In the genomic region with DNA sequence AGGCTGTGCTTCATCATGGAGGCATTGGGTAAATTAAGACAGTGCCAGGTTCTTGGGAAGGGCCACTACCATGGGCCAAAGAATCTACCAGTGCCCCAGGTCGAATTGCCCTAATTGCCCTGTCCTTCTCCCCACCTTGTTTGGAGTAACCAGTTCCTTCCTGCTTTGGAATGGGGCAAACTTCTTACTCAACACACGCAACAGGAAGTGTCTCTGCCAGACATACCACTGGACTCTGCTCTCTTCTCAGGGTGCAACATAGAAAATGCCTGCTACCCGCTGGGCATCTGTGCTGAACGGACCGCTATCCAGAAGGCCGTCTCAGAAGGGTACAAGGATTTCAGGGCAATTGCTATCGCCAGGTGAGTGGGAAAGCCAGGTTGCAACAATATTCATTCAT, we compare ENCODE assay signal across 22 cellular contexts. TPM values are rescaled to one million over a fixed set of nuclear protein-coding genes. Genes with fewer than 3 reads are reported as not detected.
DNase-seq lines count a peak whose midpoint lies in the region; ATAC-seq, FAIRE-seq and TF ChIP-seq lines count a peak whose summit lies in the region.
"Had no signal": no experiment of that assay in that cellular context is flagged by ENCODE, and none has a peak within 500 bp of the region (broad histone marks: within the 10 kb centered on the region; RNA-seq: fewer than 3 reads in every experiment).

No MANE protein-coding gene starts in this region.

- 54 to 74% (median 56%) methylated on average over 7 of the region's 7 CpGs for WGBS in small intestine, 3 donors
- 81 to 84% methylated on average over 7 of the region's 7 CpGs for WGBS in pancreas, 2 donors

- TF ChIP-seq RAD21 in HCT116 (IDR thresholded peaks at IDR 0.05; ENCODE audit: low read depth): no peak

- H3K79me2 ChIP-seq in HCT116 (ENCODE audit: insufficient read depth, low read length) (no peaks in the 10 kb centered on the region), PC-9 (ENCODE audit: low read depth) (no peaks in the 10 kb centered on the region)

- no peaks in the 10 kb centered on the region for H3K9me2 ChIP-seq in HCT116 (ENCODE audit: insufficient read depth)
- no peaks in the 10 kb centered on the region for H3K9me2 ChIP-seq in PC-9 (ENCODE audit: insufficient read depth)

- H3F3A ChIP-seq in PC-9 (ENCODE audit: insufficient read depth, low read depth): peaks cover 50% of the 10 kb centered on the region

- H2AFZ ChIP-seq in HCT116 (ENCODE audit: low read depth, low read length, poor library complexity, severe bottlenecking) (no peak overlapping the region), PC-9 (no peak overlapping the region)

- H3K27ac ChIP-seq in HCT116 (ENCODE audit: low read depth, low read length): no peak overlapping the region; the same call in 1 of the 2 replicates
- H3K27ac ChIP-seq in PC-9: peak overlapping the region; percentile 88
- peak overlapping the region; percentile 28 for H3K27ac ChIP-seq in foreskin keratinocyte
- peak overlapping the region in 1 of 2 donors; percentile 36 for H3K27ac ChIP-seq in small intestine (ENCODE audit: low read depth in 1 of 2, low read length in 1 of 2)
- H3K27ac ChIP-seq in pancreas: no peak overlapping the region
- H3K27ac ChIP-seq: adrenal gland, C4-2B, vagina had no signal

- H3K4me1 ChIP-seq in HCT116 (ENCODE audit: control insufficient read depth in 1 of 2, insufficient read depth in 2 of 2, low read length in 2 of 2): peaks cover 17 to 54% of the 10 kb centered on the region in 2 experiments
- peaks cover 52% of the 10 kb centered on the region for H3K4me1 ChIP-seq in PC-9 (replicated peaks; ENCODE audit: insufficient read depth)
- H3K4me1 ChIP-seq in foreskin keratinocyte: peaks cover 32% of the 10 kb centered on the region
- no peaks in the 10 kb centered on the region for H3K4me1 ChIP-seq in small intestine (ENCODE audit: control insufficient read depth in 2 of 2, insufficient read depth in 1 of 2, low read depth in 1 of 2, low read length in 1 of 2)
- no peaks in the 10 kb centered on the region for H3K4me1 ChIP-seq in pancreas
- H3K4me1 ChIP-seq: adrenal gland, vagina had no signal

- H3K36me3 ChIP-seq in HCT116 (ENCODE audit: control insufficient read depth in 1 of 2, insufficient read depth in 2 of 2, low read length in 2 of 2) (no peaks in the 10 kb centered on the region), PC-9 (ENCODE audit: low read depth) (0 out of 2 replicates have a peak, but pooled peaks cover 2% of the 10 kb centered on the region), small intestine (ENCODE audit: control insufficient read depth in 2 of 2, insufficient read depth in 2 of 2, low read length in 2 of 2) (no peaks in the 10 kb centered on the region), pancreas (no peaks in the 10 kb centered on the region)
- H3K36me3 ChIP-seq: adrenal gland, vagina had no signal

- intact Hi-C loops in HCT116 (cut with micrococcal nuclease): no loop called here
- intact Hi-C loops in PC-9 (cut with micrococcal nuclease; ENCODE audit: unreplicated experiment): loop anchor here (1.0 kb wide), 1 partner anchor 8 kb away; no protein-coding TSS in a partner anchor
- intact Hi-C loops in pancreas (cut with DNase I): no loop called here

- ATAC-seq in HCT116: peak; percentile 7; the same call in 1 of the 2 replicates
- no peak for ATAC-seq in foreskin keratinocyte
- no peak for ATAC-seq in pancreas
- ATAC-seq in GM18868 (IDR thresholded peaks at IDR 0.05; ENCODE audit: unreplicated experiment): no peak
- ATAC-seq: stimulated activated naive CD8-positive, alpha-beta T cell treated with anti-CD3 and anti-CD28 coated beads, Interleukin-15, Interleukin-2, amounts not matched to agents 100 U/mL and 50 U/mL, for 24 hours had no signal

- TF ChIP-seq POLR2A in HCT116 (IDR thresholded peaks at IDR 0.05; ENCODE audit: borderline replicate concordance, extremely low read depth, insufficient read depth, insufficient read length): no peak

- no peak for FAIRE-seq in small intestine (lab: Jason Lieb, UNC)
- no peak for FAIRE-seq in pancreas (lab: Jason Lieb, UNC)

- H3K27me3 ChIP-seq in HCT116 (ENCODE audit: insufficient read depth, low read length) (no peaks in the 10 kb centered on the region), PC-9 (ENCODE audit: insufficient read depth, low read depth) (no peaks in the 10 kb centered on the region), foreskin keratinocyte (no peaks in the 10 kb centered on the region), small intestine (ENCODE audit: control insufficient read depth in 2 of 2, insufficient read depth in 2 of 2, low read length in 2 of 2) (no peaks in the 10 kb centered on the region), pancreas (no peaks in the 10 kb centered on the region)
- H3K27me3 ChIP-seq: adrenal gland, vagina had no signal

- CTCF ChIA-PET in HCT116 (lab: Charles Lee) (no interaction called here), PC-9 (lab: Charles Lee) (no interaction called here)

- H3K4me2 ChIP-seq in HCT116 (ENCODE audit: low read length): peak overlapping the region; percentile 54
- peak overlapping the region; percentile 57 for H3K4me2 ChIP-seq in PC-9

- TF ChIP-seq CTCF in HCT116 (IDR thresholded peaks at IDR 0.05 in 2 of 3, conservative IDR thresholded peaks at IDR 0.05 in 1 of 3; ENCODE audit: borderline replicate concordance in 1 of 3, insufficient read depth in 1 of 3, low read depth in 2 of 3, low read length in 2 of 3) (no peak), PC-9 (conservative IDR thresholded peaks at IDR 0.05) (no peak), foreskin keratinocyte (conservative IDR thresholded peaks at IDR 0.05) (no peak), pancreas (IDR thresholded peaks at IDR 0.05) (no peak)

- H3K4me3 ChIP-seq in HCT116 (replicated peaks in 1 of 2; ENCODE audit: low read depth in 1 of 2, low read length in 2 of 2): no peak overlapping the region
- H3K4me3 ChIP-seq in PC-9: no peak overlapping the region
- H3K4me3 ChIP-seq in small intestine (ENCODE audit: low read depth in 1 of 2, low read length in 2 of 2): no peak overlapping the region
- H3K4me3 ChIP-seq in pancreas: no peak overlapping the region
- H3K4me3 ChIP-seq: adrenal gland, vagina had no signal

- DNase-seq in HCT116 (ENCODE audit: low read depth, low spot score) (no peak), PC-9 (peak in 1 of 2 experiments; percentile 80), foreskin keratinocyte (no peak), small intestine (peak; percentile 53), middle frontal gyrus (ENCODE audit: extremely low spot score, low spot score) (no peak), pancreas (no peak)
- DNase-seq: activated CD4-positive, alpha-beta memory T cell treated with anti-CD3 and anti-CD28 coated beads, Interleukin-2, amount 10 ng/mL, durations not matched to agents 7 days and 5 days; DMS79; immature natural killer cell; Karpas-422; midbrain; NCI-H2081 treated with DMSO at 0.1 percent for 48 hours; NCI-H82; SHP77; stimulated activated naive CD8-positive, alpha-beta T cell treated with anti-CD3 and anti-CD28 coated beads, Interleukin-15, Interleukin-2, amounts not matched to agents 100 U/mL and 50 U/mL, for 24 hours had no signal

- POLR2A ChIA-PET in HCT116 (lab: Charles Lee) (no interaction called here), PC-9 (lab: Charles Lee; ENCODE audit: unreplicated experiment) (no interaction called here)

- H3K9ac ChIP-seq in HCT116 (ENCODE audit: low read length): 0 out of 2 replicates have a peak overlapping the region, but pooled peaks have one; percentile 18

- H4K20me1 ChIP-seq in HCT116 (ENCODE audit: insufficient read depth) (no peaks in the 10 kb centered on the region), PC-9 (ENCODE audit: insufficient read depth) (no peaks in the 10 kb centered on the region)

- H3K9me3 ChIP-seq in HCT116 (ENCODE audit: control insufficient read depth in 1 of 2, insufficient read depth in 1 of 2, low read depth in 1 of 2, low read length in 2 of 2) (no peaks in the 10 kb centered on the region; a peak in 1 of 4 replicates), PC-9 (ENCODE audit: insufficient read depth, low read depth) (no peaks in the 10 kb centered on the region), small intestine (ENCODE audit: control insufficient read depth, low read depth) (no peaks in the 10 kb centered on the region), pancreas (no peaks in the 10 kb centered on the region)
- H3K9me3 ChIP-seq: adrenal gland, vagina had no signal

- BruUV-seq in HCT116 (replicated peaks; lab: Mats Ljungman, UMichigan): no TSS peak
- TSS peak; percentile 46 for BruUV-seq in PC-9 (replicated peaks; lab: Mats Ljungman, UMichigan)

- RAD21 ChIA-PET in HCT116 (lab: Charles Lee; ENCODE audit: low non-redundant PET in 1 of 2, low total read pairs in 2 of 2, uncharacterized antibody in 2 of 2, unreplicated experiment in 2 of 2): no interaction called here

TF ChIP-seq in HCT116, 20 proteins besides CTCF, POLR2A, EP300 and RAD21 (continues in another document):
- TF ChIP-seq SP1 (IDR thresholded peaks at IDR 0.05; ENCODE audit: low read depth): no peak

RNA-seq across cellular contexts. Expression of a gene that starts 15.8 kb away (rescaled TPM):
- total RNA-seq in HCT116 (2021; ENCODE audit: unreplicated experiment): 28.6 TPM
- 65.7 and 68.1 TPM in 2 replicates for polyA plus RNA-seq in HCT116 (2012)
- 41.9 and 56.6 TPM in 2 replicates for total RNA-seq in PC-9 (2021)
- 23.6 and 59.1 TPM in 2 replicates for total RNA-seq in foreskin keratinocyte
- polyA plus RNA-seq in foreskin keratinocyte: 72.2 and 142 TPM in 2 replicates
- polyA plus RNA-seq in small intestine: 10 to 100 TPM in 1 of 3 donors, 1 to 10 TPM in 2; 1.1 to 53.0 (median 7.7) TPM
- total RNA-seq in pancreas: 1 to 10 TPM in 1 of 6 donors, under 1 TPM in 4, not detected in 1; 0.16 to 1.0 (median 0.41) TPM
- polyA plus RNA-seq in pancreas: 1 to 10 TPM in 1 of 2 donors, under 1 TPM in 1; 0.92 to 1.2 TPM
- total RNA-seq: activated CD4-positive, alpha-beta memory T cell treated with anti-CD3 and anti-CD28 coated beads, Interleukin-2, amount 10 ng/mL, durations not matched to agents 7 days and 5 days; cerebellum; H4; osteocyte had no signal

RNA-seq across cellular contexts. Expression of a gene that starts 28.6 kb away (rescaled TPM):
- total RNA-seq in HCT116 (2021; ENCODE audit: unreplicated experiment) (29.4 TPM), PC-9 (2021) (46.5 and 48.6 TPM in 2 replicates), foreskin keratinocyte (55.8 and 56.8 TPM in 2 replicates), pancreas (10 to 100 TPM; 15.6 to 33.4 (median 27.7) TPM)
- polyA plus RNA-seq in HCT116 (2012): 36.5 and 44.2 TPM in 2 replicates
- polyA plus RNA-seq in foreskin keratinocyte (51.2 and 55.1 TPM in 2 replicates), small intestine (100 to 1,000 TPM in 1 of 3 donors, 10 to 100 TPM in 2; 45.9 to 120 (median 75.4) TPM), pancreas (10 to 100 TPM; 28.5 to 38.0 TPM)

RNA-seq across cellular contexts. Expression of a gene that starts 52.3 kb away (rescaled TPM):
- total RNA-seq in HCT116 (2021; ENCODE audit: unreplicated experiment): not detected
- not detected in 2 replicates for polyA plus RNA-seq in HCT116 (2012)
- total RNA-seq in PC-9 (2021): not detected in 2 replicates
- 0.07 TPM in 1 of 2 replicates, not detected in the other for total RNA-seq in foreskin keratinocyte
- polyA plus RNA-seq in foreskin keratinocyte: 0.02 and 0.07 TPM in 2 replicates
- under 1 TPM in 2 of 3 donors, not detected in 1; 0.27 to 0.75 TPM for polyA plus RNA-seq in small intestine
- total RNA-seq in pancreas: under 1 TPM in 5 of 6 donors, not detected in 1; 0.14 to 0.72 (median 0.20) TPM
- under 1 TPM; 0.28 to 0.30 TPM for polyA plus RNA-seq in pancreas
- total RNA-seq: activated CD4-positive, alpha-beta memory T cell treated with anti-CD3 and anti-CD28 coated beads, Interleukin-2, amount 10 ng/mL, durations not matched to agents 7 days and 5 days; vagina had no signal
- polyA plus RNA-seq: immature natural killer cell had no signal

RNA-seq across cellular contexts. Expression of a gene that starts 56.5 kb away (rescaled TPM):
- total RNA-seq in HCT116 (2021; ENCODE audit: unreplicated experiment) (387 TPM), PC-9 (2021) (210 and 251 TPM in 2 replicates), foreskin keratinocyte (239 and 240 TPM in 2 replicates), pancreas (100 to 1,000 TPM; 112 to 190 (median 141) TPM)
- 439 and 445 TPM in 2 replicates for polyA plus RNA-seq in HCT116 (2012)
- polyA plus RNA-seq in foreskin keratinocyte (248 and 264 TPM in 2 replicates), small intestine (100 to 1,000 TPM in 1 of 3 donors, 10 to 100 TPM in 2; 64.2 to 280 (median 89.7) TPM), pancreas (100 to 1,000 TPM in 1 of 2 donors, 10 to 100 TPM in 1; 98.2 to 127 TPM)

Comparison
In these comparisons a context has a peak if more than half of its experiments do, and no peak if none do; other contexts are left out.
1. H3K27ac ChIP-seq: peak in PC-9 (single experiment) and foreskin keratinocyte (single experiment); none in HCT116 (single experiment) and pancreas (0 of 4).
2. RNA of a gene that starts 15.8 kb away (total RNA-seq): 23.6 to 59.1 TPM in foreskin keratinocyte, 41.9 to 56.6 TPM in PC-9 and 28.6 TPM in HCT116 (single experiment); 0.16 to 1.0 TPM in pancreas; every median in the first group is over 10 times any median in the second.